13 cellular contexts compared by ENCODE assay signal in the genomic region with DNA sequence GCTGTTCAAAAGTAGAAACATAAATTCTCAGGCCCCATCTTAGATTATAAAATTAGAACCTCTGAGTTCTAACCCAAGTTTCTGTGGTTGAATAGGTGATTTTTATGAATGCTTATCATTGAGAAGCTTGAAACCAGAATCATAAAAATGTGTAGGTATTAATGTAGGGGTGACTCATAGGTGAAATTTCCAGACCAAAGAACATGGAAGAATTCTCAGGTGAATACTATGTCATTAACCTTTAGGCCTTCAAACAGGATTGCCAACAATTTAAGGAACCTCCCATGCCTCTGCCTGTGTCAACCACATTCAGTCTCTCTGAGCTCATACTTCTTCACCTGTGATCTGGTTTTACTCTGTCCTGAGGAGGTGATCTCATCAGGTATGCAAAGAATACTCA.
A peak's percentile ranks its signal among the peaks of the same experiment; 100 is the strongest.
DNase-seq lines count a peak whose midpoint lies in the region; ATAC-seq, FAIRE-seq and TF ChIP-seq lines count a peak whose summit lies in the region.
"Had no signal": no experiment of that assay in that cellular context is flagged by ENCODE, and none has a peak within 500 bp of the region (broad histone marks: within the 10 kb centered on the region; RNA-seq: fewer than 3 reads in every experiment).

No MANE protein-coding gene starts in this region.

- RAD21 ChIA-PET in GM12878 (lab: Charles Lee; ENCODE audit: unreplicated experiment), result interaction anchor here (1.8 kb wide), 1 partner anchor 96 kb away, joined by 4 read pairs; no protein-coding TSS in a partner anchor

- TF ChIP-seq CTCF in GM12878 (IDR thresholded peaks at IDR 0.05 in 2 of 3, conservative IDR thresholded peaks at IDR 0.05 in 1 of 3; ENCODE audit: control insufficient read depth in 2 of 3, extremely low read depth in 1 of 3, insufficient read depth in 1 of 3, low read depth in 3 of 3, low read length in 3 of 3) (no peak), GM13976 (IDR thresholded peaks at IDR 0.05; ENCODE audit: borderline replicate concordance, control extremely low read depth, extremely low read depth, insufficient read depth, missing control alignments) (no peak)

- intact Hi-C loops in GM12878 (cut with micrococcal nuclease; ENCODE audit: unreplicated experiment), result no loop called here

- no peak for FAIRE-seq in GM12878 (lab: Jason Lieb, UNC)
- peak; percentile 27 for FAIRE-seq in urothelium cell line (lab: Jason Lieb, UNC)

- no peak overlapping the region for H3K4me2 ChIP-seq in GM12878 (ENCODE audit: control insufficient read depth, insufficient read depth)

- H4K20me1 ChIP-seq in GM12878 (ENCODE audit: control insufficient read depth, insufficient read depth), result no peaks in the 10 kb centered on the region

- CTCF ChIA-PET in GM12878 (lab: Yijun Ruan, JAX), result interaction anchor here (0.6 to 1.8 kb wide), 4 partner anchors 8 to 980 kb away, joined by 3 to 5 read pairs (median 3); no protein-coding TSS in a partner anchor

- BruUV-seq in GM12878 (replicated peaks; lab: Mats Ljungman, UMichigan), result no TSS peak

- H3K9me3 ChIP-seq in GM12878 (replicated peaks; ENCODE audit: control insufficient read depth, insufficient read depth, low read length), result no peaks in the 10 kb centered on the region
- H3K9me3 ChIP-seq: colonic mucosa had no signal

- POLR2A ChIA-PET in GM12878 (lab: Charles Lee), result interaction anchor here (1.6 kb wide), 1 partner anchor 10 kb away, joined by 4 read pairs; no protein-coding TSS in a partner anchor

- TF ChIP-seq EP300 in GM12878 (IDR thresholded peaks at IDR 0.05; ENCODE audit: borderline replicate concordance in 1 of 2, control insufficient read depth in 1 of 2, low read depth in 2 of 2, low read length in 2 of 2), result 0 out of 4 replicates have a peak, but pooled peaks of 1 of the 2 experiments have one; percentile 25

- no peaks in the 10 kb centered on the region for H3K79me2 ChIP-seq in GM12878 (ENCODE audit: control insufficient read depth, insufficient read depth, low read length)

- no peak overlapping the region for H2AFZ ChIP-seq in GM12878 (ENCODE audit: control insufficient read depth, low read depth, low read length)

- DNase-seq in DMS53 (lab: John Stamatoyannopoulos, UW) (peak; percentile 29), DMS53 treated with DMSO at 0.1 percent for 48 hours (lab: John Stamatoyannopoulos, UW; ENCODE audit: unreplicated experiment) (no peak), GM12878 (ENCODE audit: low read depth, low spot score) (no peak), urothelium cell line (ENCODE audit: low spot score) (peak; percentile 37), GM13976 (ENCODE audit: low spot score) (no peak), activated gamma-delta T cell (lab: John Stamatoyannopoulos, UW) (no peak), HCEC 1CT (no peak)
- DNase-seq: 8988T; activated CD4-positive, alpha-beta T cell treated with anti-CD3 and anti-CD28 coated beads for 1 hour; CD4-positive, alpha-beta T cell; colonic mucosa; MM.1S had no signal

- no peak for TF ChIP-seq POLR2A in GM12878 (IDR thresholded peaks at IDR 0.05; ENCODE audit: low read depth, low read length)

- ATAC-seq in HG03060 (IDR thresholded peaks at IDR 0.05; ENCODE audit: low read depth, unreplicated experiment) (peak; percentile 45), GM12878 (peak; percentile 81)

- H3K36me3 ChIP-seq in GM12878 (ENCODE audit: control insufficient read depth in 2 of 2, insufficient read depth in 2 of 2, low read length in 1 of 2), result no peaks in the 10 kb centered on the region
- H3K36me3 ChIP-seq: colonic mucosa had no signal

- no peak for TF ChIP-seq RAD21 in GM12878 (IDR thresholded peaks at IDR 0.05; ENCODE audit: insufficient read depth, low read depth, low read length)

- in situ Hi-C loops in GM12878 (cut with MboI), result no loop called here
- in situ Hi-C loops in GM13976 (cut with MboI; ENCODE audit: low sequenced_read_pairs, unreplicated experiment), result no loop called here

- H3K27me3 ChIP-seq in GM12878 (replicated peaks in 1 of 2; ENCODE audit: control insufficient read depth in 2 of 2, insufficient read depth in 2 of 2, low read length in 1 of 2), result no peaks in the 10 kb centered on the region
- H3K27me3 ChIP-seq: colonic mucosa had no signal

- no peak overlapping the region for H3K27ac ChIP-seq in GM12878 (ENCODE audit: control insufficient read depth, insufficient read depth)
- H3K27ac ChIP-seq: colonic mucosa had no signal

- H3K9ac ChIP-seq in GM12878 (ENCODE audit: control insufficient read depth, insufficient read depth, low read length), result no peak overlapping the region

- H3K4me1 ChIP-seq in GM12878 (ENCODE audit: control insufficient read depth, insufficient read depth, low read length), result no peaks in the 10 kb centered on the region
- H3K4me1 ChIP-seq: colonic mucosa had no signal

- SMC1A ChIA-PET in GM12878 (lab: Charles Lee; ENCODE audit: uncharacterized antibody, unreplicated experiment), result interaction anchor here (1.1 to 1.8 kb wide), 5 partner anchors 13 to 139 kb away, joined by 3 to 9 read pairs (median 5); no protein-coding TSS in a partner anchor

- no peak overlapping the region for H3K4me3 ChIP-seq in GM12878
- H3K4me3 ChIP-seq: colonic mucosa had no signal

TF ChIP-seq in GM12878, 131 proteins besides CTCF, POLR2A, EP300 and RAD21:
- TF ChIP-seq DPF2 (IDR thresholded peaks at IDR 0.05) (0 out of 2 replicates have a peak, but pooled peaks have one; percentile 25), MTA2 (IDR thresholded peaks at IDR 0.05; ENCODE audit: low read depth) (peak; percentile 24; the same call in 1 of the 2 replicates), RAD51 (IDR thresholded peaks at IDR 0.05) (no peak), IKZF2 (IDR thresholded peaks at IDR 0.05) (peak; percentile 68 to 80; a peak in 3 of 4 replicates), CREB1 (IDR thresholded peaks at IDR 0.05; ENCODE audit: low read depth) (peak; percentile 70; the same call in 1 of the 2 replicates), MYC (IDR thresholded peaks at IDR 0.05; ENCODE audit: insufficient read depth, insufficient read length, insufficient replicate concordance, low read length, severe bottlenecking) (no peak), NFIC (IDR thresholded peaks at IDR 0.05; ENCODE audit: low read depth, low read length) (peak; percentile 81; the same call in 1 of the 2 replicates), CREM (IDR thresholded peaks at IDR 0.05; ENCODE audit: low read depth) (peak; percentile 63; the same call in 1 of the 2 replicates), NR2F1 (conservative IDR thresholded peaks at IDR 0.05) (peak; percentile 62), STAT1 (conservative IDR thresholded peaks at IDR 0.05) (no peak), ZZZ3 (IDR thresholded peaks at IDR 0.05; ENCODE audit: control insufficient read depth, insufficient read length, low read depth) (no peak), ATF7 (IDR thresholded peaks at IDR 0.05; ENCODE audit: low read depth) (peak; percentile 29; the same call in 1 of the 2 replicates), IKZF1 (conservative IDR thresholded peaks at IDR 0.05) (peak; percentile 66), FOXM1 (IDR thresholded peaks at IDR 0.05; ENCODE audit: low read depth, low read length) (peak; percentile 19; the same call in 1 of the 2 replicates), RUNX3 (IDR thresholded peaks at IDR 0.05; ENCODE audit: low read length) (peak; percentile 70; the same call in 1 of the 2 replicates), MEF2B (IDR thresholded peaks at IDR 0.05; ENCODE audit: partially characterized antibody, poor library complexity, severe bottlenecking) (peak; percentile 38)

Comparison
In these comparisons a context has a peak if more than half of its experiments do, and no peak if none do; other contexts are left out.
1. DNase-seq: peak in DMS53 (single experiment) and urothelium cell line (single experiment); none in DMS53 treated with DMSO at 0.1 percent for 48 hours (single experiment), GM12878 (single experiment), GM13976 (single experiment), activated gamma-delta T cell (single experiment) and HCEC 1CT (single experiment).